In the genomic region with DNA sequence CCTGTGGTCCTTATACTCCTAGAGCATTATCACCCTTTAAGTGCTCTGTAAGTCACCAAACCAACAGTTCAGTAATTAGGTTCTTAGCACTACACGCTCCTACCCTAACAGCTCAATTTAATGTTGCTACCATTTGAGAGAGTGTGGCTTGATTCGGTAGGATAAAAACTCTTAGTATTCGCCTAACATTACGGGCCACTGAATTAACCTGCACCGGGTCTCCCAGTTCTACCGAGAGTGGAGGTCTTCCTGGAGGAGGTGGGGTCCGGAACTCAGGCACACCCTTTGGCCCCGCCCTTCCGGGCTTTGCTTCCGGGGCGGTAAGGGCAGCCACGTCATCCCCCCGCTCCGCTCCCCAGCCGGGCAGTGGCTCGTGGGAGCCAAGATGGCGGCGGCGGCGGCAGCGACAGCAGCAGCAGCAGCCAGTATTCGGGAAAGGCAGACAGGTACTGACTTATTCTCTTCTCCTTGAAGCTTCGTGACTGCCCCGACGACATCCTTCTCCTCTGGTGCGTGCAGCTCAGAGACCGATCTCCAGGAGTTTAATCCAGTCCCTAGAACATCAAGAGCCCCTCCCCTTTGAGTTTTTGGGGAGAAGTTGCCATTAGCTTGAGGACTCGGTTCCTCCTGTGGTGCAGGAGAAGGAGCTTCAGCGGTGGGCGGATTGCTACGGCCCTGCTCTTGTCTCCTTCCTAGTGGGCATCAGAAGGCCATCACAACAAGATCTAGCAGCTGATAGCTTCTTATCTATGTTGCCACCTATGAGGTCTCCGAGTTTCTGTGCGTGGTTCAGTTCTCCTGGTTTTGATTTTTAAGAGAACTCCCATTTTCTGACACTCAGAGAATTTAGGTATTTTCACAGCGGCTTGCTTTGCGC, we compare ENCODE assay signal across 1 cellular context.
TF ChIP-seq lines count a peak whose summit lies in the region.

A gene with protein sequence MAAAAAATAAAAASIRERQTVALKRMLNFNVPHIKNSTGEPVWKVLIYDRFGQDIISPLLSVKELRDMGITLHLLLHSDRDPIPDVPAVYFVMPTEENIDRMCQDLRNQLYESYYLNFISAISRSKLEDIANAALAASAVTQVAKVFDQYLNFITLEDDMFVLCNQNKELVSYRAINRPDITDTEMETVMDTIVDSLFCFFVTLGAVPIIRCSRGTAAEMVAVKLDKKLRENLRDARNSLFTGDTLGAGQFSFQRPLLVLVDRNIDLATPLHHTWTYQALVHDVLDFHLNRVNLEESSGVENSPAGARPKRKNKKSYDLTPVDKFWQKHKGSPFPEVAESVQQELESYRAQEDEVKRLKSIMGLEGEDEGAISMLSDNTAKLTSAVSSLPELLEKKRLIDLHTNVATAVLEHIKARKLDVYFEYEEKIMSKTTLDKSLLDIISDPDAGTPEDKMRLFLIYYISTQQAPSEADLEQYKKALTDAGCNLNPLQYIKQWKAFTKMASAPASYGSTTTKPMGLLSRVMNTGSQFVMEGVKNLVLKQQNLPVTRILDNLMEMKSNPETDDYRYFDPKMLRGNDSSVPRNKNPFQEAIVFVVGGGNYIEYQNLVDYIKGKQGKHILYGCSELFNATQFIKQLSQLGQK (plus strand): TSS at position 366 of the 877 bp plus-strand sequence. CDS start 20 bp downstream, at position 386.

TF ChIP-seq in HepG2, 621 proteins besides CTCF, POLR2A, EP300 and RAD21 (continued from another document and continues in another):
- TF ChIP-seq, protein P1, sequence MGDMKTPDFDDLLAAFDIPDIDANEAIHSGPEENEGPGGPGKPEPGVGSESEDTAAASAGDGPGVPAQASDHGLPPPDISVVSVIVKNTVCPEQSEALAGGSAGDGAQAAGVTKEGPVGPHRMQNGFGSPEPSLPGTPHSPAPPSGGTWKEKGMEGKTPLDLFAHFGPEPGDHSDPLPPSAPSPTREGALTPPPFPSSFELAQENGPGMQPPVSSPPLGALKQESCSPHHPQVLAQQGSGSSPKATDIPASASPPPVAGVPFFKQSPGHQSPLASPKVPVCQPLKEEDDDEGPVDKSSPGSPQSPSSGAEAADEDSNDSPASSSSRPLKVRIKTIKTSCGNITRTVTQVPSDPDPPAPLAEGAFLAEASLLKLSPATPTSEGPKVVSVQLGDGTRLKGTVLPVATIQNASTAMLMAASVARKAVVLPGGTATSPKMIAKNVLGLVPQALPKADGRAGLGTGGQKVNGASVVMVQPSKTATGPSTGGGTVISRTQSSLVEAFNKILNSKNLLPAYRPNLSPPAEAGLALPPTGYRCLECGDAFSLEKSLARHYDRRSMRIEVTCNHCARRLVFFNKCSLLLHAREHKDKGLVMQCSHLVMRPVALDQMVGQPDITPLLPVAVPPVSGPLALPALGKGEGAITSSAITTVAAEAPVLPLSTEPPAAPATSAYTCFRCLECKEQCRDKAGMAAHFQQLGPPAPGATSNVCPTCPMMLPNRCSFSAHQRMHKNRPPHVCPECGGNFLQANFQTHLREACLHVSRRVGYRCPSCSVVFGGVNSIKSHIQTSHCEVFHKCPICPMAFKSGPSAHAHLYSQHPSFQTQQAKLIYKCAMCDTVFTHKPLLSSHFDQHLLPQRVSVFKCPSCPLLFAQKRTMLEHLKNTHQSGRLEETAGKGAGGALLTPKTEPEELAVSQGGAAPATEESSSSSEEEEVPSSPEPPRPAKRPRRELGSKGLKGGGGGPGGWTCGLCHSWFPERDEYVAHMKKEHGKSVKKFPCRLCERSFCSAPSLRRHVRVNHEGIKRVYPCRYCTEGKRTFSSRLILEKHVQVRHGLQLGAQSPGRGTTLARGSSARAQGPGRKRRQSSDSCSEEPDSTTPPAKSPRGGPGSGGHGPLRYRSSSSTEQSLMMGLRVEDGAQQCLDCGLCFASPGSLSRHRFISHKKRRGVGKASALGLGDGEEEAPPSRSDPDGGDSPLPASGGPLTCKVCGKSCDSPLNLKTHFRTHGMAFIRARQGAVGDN (CRISPR knock-in tag; IDR thresholded peaks at IDR 0.05): peak; percentile 99
- TF ChIP-seq DNMT3B (CRISPR knock-in tag; conservative IDR thresholded peaks at IDR 0.05) (peak; percentile 99), CBX5 (CRISPR knock-in tag; IDR thresholded peaks at IDR 0.05; ENCODE audit: borderline replicate concordance) (peak; percentile 100), ZMAT3 (CRISPR knock-in tag; conservative IDR thresholded peaks at IDR 0.05) (peak; percentile 96), ZNF766 (CRISPR knock-in tag; IDR thresholded peaks at IDR 0.05; ENCODE audit: borderline replicate concordance) (peak; percentile 98), ZNF224 (CRISPR knock-in tag; IDR thresholded peaks at IDR 0.05) (peak; percentile 100), NFYB (CRISPR knock-in tag; IDR thresholded peaks at IDR 0.05) (peak; percentile 72), IRF2 (CRISPR knock-in tag; IDR thresholded peaks at IDR 0.05) (peak; percentile 98), ZSCAN21 (CRISPR knock-in tag; IDR thresholded peaks at IDR 0.05; ENCODE audit: borderline replicate concordance) (peak; percentile 97; the same call in 1 of the 2 replicates), ZNF564 (CRISPR knock-in tag; IDR thresholded peaks at IDR 0.05) (peak; percentile 95), JUN (CRISPR knock-in tag; IDR thresholded peaks at IDR 0.05) (peak; percentile 95), PHF5A (CRISPR knock-in tag; IDR thresholded peaks at IDR 0.05; ENCODE audit: low read depth, unreplicated experiment) (peak; percentile 95), MBNL3 (CRISPR knock-in tag; conservative IDR thresholded peaks at IDR 0.05) (no peak), SIX4 (CRISPR knock-in tag; IDR thresholded peaks at IDR 0.05) (peak; percentile 87; the same call in 1 of the 2 replicates), ETV5 (CRISPR knock-in tag; IDR thresholded peaks at IDR 0.05; ENCODE audit: borderline replicate concordance) (peak; percentile 100)
- TF ChIP-seq, protein P2, sequence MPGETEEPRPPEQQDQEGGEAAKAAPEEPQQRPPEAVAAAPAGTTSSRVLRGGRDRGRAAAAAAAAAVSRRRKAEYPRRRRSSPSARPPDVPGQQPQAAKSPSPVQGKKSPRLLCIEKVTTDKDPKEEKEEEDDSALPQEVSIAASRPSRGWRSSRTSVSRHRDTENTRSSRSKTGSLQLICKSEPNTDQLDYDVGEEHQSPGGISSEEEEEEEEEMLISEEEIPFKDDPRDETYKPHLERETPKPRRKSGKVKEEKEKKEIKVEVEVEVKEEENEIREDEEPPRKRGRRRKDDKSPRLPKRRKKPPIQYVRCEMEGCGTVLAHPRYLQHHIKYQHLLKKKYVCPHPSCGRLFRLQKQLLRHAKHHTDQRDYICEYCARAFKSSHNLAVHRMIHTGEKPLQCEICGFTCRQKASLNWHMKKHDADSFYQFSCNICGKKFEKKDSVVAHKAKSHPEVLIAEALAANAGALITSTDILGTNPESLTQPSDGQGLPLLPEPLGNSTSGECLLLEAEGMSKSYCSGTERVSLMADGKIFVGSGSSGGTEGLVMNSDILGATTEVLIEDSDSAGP (CRISPR knock-in tag; IDR thresholded peaks at IDR 0.05; ENCODE audit: borderline replicate concordance): peak; percentile 98; the same call in 1 of the 2 replicates
- TF ChIP-seq, protein P3, sequence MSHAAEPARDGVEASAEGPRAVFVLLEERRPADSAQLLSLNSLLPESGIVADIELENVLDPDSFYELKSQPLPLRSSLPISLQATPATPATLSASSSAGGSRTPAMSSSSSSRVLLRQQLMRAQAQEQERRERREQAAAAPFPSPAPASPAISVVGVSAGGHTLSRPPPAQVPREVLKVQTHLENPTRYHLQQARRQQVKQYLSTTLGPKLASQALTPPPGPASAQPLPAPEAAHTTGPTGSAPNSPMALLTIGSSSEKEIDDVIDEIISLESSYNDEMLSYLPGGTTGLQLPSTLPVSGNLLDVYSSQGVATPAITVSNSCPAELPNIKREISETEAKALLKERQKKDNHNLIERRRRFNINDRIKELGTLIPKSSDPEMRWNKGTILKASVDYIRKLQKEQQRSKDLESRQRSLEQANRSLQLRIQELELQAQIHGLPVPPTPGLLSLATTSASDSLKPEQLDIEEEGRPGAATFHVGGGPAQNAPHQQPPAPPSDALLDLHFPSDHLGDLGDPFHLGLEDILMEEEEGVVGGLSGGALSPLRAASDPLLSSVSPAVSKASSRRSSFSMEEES (CRISPR knock-in tag; IDR thresholded peaks at IDR 0.05): peak; percentile 92
- TF ChIP-seq, protein P4, sequence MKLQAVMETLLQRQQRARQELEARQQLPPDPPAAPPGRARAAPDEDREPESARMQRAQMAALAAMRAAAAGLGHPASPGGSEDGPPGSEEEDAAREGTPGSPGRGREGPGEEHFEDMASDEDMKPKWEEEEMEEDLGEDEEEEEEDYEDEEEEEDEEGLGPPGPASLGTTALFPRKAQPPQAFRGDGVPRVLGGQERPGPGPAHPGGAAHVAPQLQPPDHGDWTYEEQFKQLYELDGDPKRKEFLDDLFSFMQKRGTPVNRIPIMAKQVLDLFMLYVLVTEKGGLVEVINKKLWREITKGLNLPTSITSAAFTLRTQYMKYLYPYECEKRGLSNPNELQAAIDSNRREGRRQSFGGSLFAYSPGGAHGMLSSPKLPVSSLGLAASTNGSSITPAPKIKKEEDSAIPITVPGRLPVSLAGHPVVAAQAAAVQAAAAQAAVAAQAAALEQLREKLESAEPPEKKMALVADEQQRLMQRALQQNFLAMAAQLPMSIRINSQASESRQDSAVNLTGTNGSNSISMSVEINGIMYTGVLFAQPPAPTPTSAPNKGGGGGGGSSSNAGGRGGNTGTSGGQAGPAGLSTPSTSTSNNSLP (IDR thresholded peaks at IDR 0.05; ENCODE audit: low read depth, low read length): peak; percentile 75; the same call in 1 of the 2 replicates
- TF ChIP-seq, protein P5, sequence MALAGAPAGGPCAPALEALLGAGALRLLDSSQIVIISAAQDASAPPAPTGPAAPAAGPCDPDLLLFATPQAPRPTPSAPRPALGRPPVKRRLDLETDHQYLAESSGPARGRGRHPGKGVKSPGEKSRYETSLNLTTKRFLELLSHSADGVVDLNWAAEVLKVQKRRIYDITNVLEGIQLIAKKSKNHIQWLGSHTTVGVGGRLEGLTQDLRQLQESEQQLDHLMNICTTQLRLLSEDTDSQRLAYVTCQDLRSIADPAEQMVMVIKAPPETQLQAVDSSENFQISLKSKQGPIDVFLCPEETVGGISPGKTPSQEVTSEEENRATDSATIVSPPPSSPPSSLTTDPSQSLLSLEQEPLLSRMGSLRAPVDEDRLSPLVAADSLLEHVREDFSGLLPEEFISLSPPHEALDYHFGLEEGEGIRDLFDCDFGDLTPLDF (CRISPR knock-in tag; IDR thresholded peaks at IDR 0.05): 0 out of 2 replicates have a peak, but pooled peaks have one; percentile 58
- TF ChIP-seq, protein P6, sequence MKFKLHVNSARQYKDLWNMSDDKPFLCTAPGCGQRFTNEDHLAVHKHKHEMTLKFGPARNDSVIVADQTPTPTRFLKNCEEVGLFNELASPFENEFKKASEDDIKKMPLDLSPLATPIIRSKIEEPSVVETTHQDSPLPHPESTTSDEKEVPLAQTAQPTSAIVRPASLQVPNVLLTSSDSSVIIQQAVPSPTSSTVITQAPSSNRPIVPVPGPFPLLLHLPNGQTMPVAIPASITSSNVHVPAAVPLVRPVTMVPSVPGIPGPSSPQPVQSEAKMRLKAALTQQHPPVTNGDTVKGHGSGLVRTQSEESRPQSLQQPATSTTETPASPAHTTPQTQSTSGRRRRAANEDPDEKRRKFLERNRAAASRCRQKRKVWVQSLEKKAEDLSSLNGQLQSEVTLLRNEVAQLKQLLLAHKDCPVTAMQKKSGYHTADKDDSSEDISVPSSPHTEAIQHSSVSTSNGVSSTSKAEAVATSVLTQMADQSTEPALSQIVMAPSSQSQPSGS (CRISPR knock-in tag; IDR thresholded peaks at IDR 0.05): peak; percentile 99
- TF ChIP-seq, protein P7, sequence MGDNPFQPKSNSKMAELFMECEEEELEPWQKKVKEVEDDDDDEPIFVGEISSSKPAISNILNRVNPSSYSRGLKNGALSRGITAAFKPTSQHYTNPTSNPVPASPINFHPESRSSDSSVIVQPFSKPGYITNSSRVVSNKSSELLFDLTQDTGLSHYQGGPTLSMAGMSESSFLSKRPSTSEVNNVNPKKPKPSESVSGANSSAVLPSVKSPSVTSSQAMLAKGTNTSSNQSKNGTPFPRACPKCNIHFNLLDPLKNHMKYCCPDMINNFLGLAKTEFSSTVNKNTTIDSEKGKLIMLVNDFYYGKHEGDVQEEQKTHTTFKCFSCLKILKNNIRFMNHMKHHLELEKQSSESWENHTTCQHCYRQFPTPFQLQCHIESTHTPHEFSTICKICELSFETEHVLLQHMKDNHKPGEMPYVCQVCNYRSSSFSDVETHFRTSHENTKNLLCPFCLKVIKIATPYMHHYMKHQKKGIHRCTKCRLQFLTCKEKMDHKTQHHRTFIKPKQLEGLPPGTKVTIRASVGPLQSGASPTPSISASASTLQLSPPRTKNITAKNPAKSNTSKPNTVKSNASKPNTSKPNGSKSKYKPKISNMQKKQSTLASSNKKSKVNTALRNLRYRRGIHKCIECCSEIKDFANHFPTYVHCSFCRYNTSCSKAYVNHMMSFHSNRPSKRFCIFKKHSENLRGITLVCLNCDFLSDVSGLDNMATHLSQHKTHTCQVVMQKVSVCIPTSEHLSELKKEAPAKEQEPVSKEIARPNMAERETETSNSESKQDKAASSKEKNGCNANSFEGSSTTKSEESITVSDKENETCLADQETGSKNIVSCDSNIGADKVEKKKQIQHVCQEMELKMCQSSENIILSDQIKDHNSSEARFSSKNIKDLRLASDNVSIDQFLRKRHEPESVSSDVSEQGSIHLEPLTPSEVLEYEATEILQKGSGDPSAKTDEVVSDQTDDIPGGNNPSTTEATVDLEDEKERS (CRISPR knock-in tag; IDR thresholded peaks at IDR 0.05): no peak
- TF ChIP-seq, protein P8, sequence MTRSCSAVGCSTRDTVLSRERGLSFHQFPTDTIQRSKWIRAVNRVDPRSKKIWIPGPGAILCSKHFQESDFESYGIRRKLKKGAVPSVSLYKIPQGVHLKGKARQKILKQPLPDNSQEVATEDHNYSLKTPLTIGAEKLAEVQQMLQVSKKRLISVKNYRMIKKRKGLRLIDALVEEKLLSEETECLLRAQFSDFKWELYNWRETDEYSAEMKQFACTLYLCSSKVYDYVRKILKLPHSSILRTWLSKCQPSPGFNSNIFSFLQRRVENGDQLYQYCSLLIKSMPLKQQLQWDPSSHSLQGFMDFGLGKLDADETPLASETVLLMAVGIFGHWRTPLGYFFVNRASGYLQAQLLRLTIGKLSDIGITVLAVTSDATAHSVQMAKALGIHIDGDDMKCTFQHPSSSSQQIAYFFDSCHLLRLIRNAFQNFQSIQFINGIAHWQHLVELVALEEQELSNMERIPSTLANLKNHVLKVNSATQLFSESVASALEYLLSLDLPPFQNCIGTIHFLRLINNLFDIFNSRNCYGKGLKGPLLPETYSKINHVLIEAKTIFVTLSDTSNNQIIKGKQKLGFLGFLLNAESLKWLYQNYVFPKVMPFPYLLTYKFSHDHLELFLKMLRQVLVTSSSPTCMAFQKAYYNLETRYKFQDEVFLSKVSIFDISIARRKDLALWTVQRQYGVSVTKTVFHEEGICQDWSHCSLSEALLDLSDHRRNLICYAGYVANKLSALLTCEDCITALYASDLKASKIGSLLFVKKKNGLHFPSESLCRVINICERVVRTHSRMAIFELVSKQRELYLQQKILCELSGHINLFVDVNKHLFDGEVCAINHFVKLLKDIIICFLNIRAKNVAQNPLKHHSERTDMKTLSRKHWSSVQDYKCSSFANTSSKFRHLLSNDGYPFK (CRISPR knock-in tag; IDR thresholded peaks at IDR 0.05; ENCODE audit: borderline replicate concordance): peak; percentile 98
